Comparison of ENCODE assay signal across 14 cellular contexts in the genomic region with DNA sequence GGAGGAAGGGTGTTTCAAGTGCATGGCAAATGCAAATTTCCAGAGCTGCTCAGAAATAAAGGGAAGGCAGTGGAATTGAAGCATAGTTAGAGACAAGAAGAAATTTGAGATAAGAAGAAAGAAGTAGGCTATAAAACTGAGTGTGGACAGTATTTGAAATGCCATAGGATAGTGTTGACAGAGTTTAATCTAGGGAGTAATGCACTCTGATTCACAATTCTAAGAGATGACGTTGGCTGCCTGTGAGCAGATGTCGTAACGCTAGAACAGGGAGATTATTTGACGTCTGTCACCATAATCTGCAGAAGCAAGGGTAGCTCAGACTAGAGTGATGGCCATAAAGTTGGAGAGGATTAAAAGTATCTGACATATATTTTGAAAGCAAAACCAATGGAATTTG.
DNase-seq lines count a peak whose midpoint lies in the region; TF ChIP-seq lines count a peak whose summit lies in the region.
"Had no signal": no experiment of that assay in that cellular context is flagged by ENCODE, and none has a peak within 500 bp of the region (broad histone marks: within the 10 kb centered on the region; RNA-seq: fewer than 3 reads in every experiment).

No MANE protein-coding gene starts in this region.

- H3K27me3 Mint-ChIP-seq in endodermal cell (ENCODE audit: insufficient read depth): no peaks in the 10 kb centered on the region
- H3K27me3 Mint-ChIP-seq in T-helper 2 cell treated with Interferon-gamma antibody and Interleukin-4, amounts not matched to agents 5 μg/mL and 100 μg/mL, for 36 hours (ENCODE audit: low read depth): no peaks in the 10 kb centered on the region

- no peak overlapping the region for H3K4ac ChIP-seq in mesendoderm (ENCODE audit: low read depth, low read length)

- H3K27ac ChIP-seq in endodermal cell (ENCODE audit: low read depth, low read length) (no peak overlapping the region), mesendoderm (ENCODE audit: low read depth, low read length) (no peak overlapping the region)
- H3K27ac ChIP-seq: GM23248 had no signal

- no peak overlapping the region for H4K5ac ChIP-seq in mesendoderm (ENCODE audit: low read length)

- H3K79me2 ChIP-seq in mesendoderm (ENCODE audit: control insufficient read depth, insufficient read depth, low read length): no peaks in the 10 kb centered on the region

- peak overlapping the region; percentile 6 for H3K4me3 ChIP-seq in endodermal cell (ENCODE audit: low read length)
- H3K4me3 ChIP-seq in mesendoderm (ENCODE audit: low read length): no peak overlapping the region
- H3K4me3 ChIP-seq: GM23248 had no signal

- no peak overlapping the region for H3K4me2 ChIP-seq in mesendoderm (ENCODE audit: low read length)

- peaks cover 20% of the 10 kb centered on the region for H3K4me1 ChIP-seq in endodermal cell (ENCODE audit: control insufficient read depth, insufficient read depth, low read length)
- peaks cover 11% of the 10 kb centered on the region for H3K4me1 ChIP-seq in mesendoderm (ENCODE audit: control insufficient read depth, low read depth, low read length)
- H3K4me1 ChIP-seq: Caco-2 had no signal

- DNase-seq in NCI-H524 treated with DMSO at 0.1 percent for 48 hours (lab: John Stamatoyannopoulos, UW): peak; percentile 26
- DNase-seq in NCI-H82 (lab: John Stamatoyannopoulos, UW): peak; percentile 64
- no peak for DNase-seq in endodermal cell
- no peak for DNase-seq in mesendoderm
- no peak for DNase-seq in cerebellum (ENCODE audit: low spot score)
- DNase-seq in T-helper 2 cell treated with Interferon-gamma antibody and Interleukin-4, amounts not matched to agents 5 μg/mL and 100 μg/mL, for 36 hours (ENCODE audit: low spot score): no peak
- DNase-seq: C1 segment of cervical spinal cord; Caco-2; CD4-positive, alpha-beta memory T cell; DMS153; DND-41; GM23248; H7; HCEC 1CT had no signal

- H3K18ac ChIP-seq in mesendoderm (ENCODE audit: low read length): peak overlapping the region; percentile 39

- no peaks in the 10 kb centered on the region for H3K36me3 ChIP-seq in endodermal cell (ENCODE audit: control insufficient read depth, insufficient read depth, low read length)
- no peaks in the 10 kb centered on the region for H3K36me3 ChIP-seq in mesendoderm (ENCODE audit: control insufficient read depth, insufficient read depth, low read length)

- TF ChIP-seq CTCF in endodermal cell (conservative IDR thresholded peaks at IDR 0.05): no peak

- H3K9me3 ChIP-seq in endodermal cell (ENCODE audit: control insufficient read depth, low read length): peaks cover 9% of the 10 kb centered on the region
- H3K9me3 ChIP-seq: Caco-2 had no signal

- H3K36me3 Mint-ChIP-seq in endodermal cell (ENCODE audit: low read depth): no peaks in the 10 kb centered on the region
- no peaks in the 10 kb centered on the region for H3K36me3 Mint-ChIP-seq in T-helper 2 cell treated with Interferon-gamma antibody and Interleukin-4, amounts not matched to agents 5 μg/mL and 100 μg/mL, for 36 hours (ENCODE audit: low read depth)
- H3K36me3 Mint-ChIP-seq: CD4-positive, alpha-beta memory T cell had no signal

- H2BK5ac ChIP-seq in mesendoderm (ENCODE audit: low read length): no peak overlapping the region

- H3K23ac ChIP-seq in mesendoderm (ENCODE audit: low read length): no peak overlapping the region

- H3K79me1 ChIP-seq in mesendoderm (ENCODE audit: low read length): no peaks in the 10 kb centered on the region

- H4K8ac ChIP-seq in mesendoderm (ENCODE audit: low read depth, low read length): no peak overlapping the region

- H3K9me3 Mint-ChIP-seq in endodermal cell: peaks cover 4% of the 10 kb centered on the region
- no peaks in the 10 kb centered on the region for H3K9me3 Mint-ChIP-seq in T-helper 2 cell treated with Interferon-gamma antibody and Interleukin-4, amounts not matched to agents 5 μg/mL and 100 μg/mL, for 36 hours

- no peak overlapping the region for H3K9ac ChIP-seq in endodermal cell (ENCODE audit: extremely low read depth, low read length, poor library complexity, severe bottlenecking)
- H3K9ac ChIP-seq in mesendoderm (ENCODE audit: low read length): no peak overlapping the region
- H3K9ac ChIP-seq: GM23248 had no signal

- 92 to 93% methylated on average over 4 of the region's 4 CpGs for WGBS in endodermal cell (ENCODE audit: insufficient coverage in 1 of 2, insufficient read length in 1 of 2), 2 experiments
- WGBS in mesendoderm (ENCODE audit: extremely low coverage, insufficient coverage, low lambda C conversion rate): no CpG with 5 or more reads among the region's 4 CpGs

- H2BK120ac ChIP-seq in mesendoderm (ENCODE audit: low read depth, low read length): no peak overlapping the region

- H3K4me1 Mint-ChIP-seq in endodermal cell: peaks cover 53% of the 10 kb centered on the region
- H3K4me1 Mint-ChIP-seq in T-helper 2 cell treated with Interferon-gamma antibody and Interleukin-4, amounts not matched to agents 5 μg/mL and 100 μg/mL, for 36 hours (ENCODE audit: low read depth): no peaks in the 10 kb centered on the region
- H3K4me1 Mint-ChIP-seq: CD4-positive, alpha-beta memory T cell had no signal

- no peak overlapping the region for H2BK15ac ChIP-seq in mesendoderm (replicated peaks; ENCODE audit: low read depth)

- H3K56ac ChIP-seq in mesendoderm (ENCODE audit: low read length): no peak overlapping the region

- H3K4me3 Mint-ChIP-seq in endodermal cell: no peak overlapping the region
- no peak overlapping the region for H3K4me3 Mint-ChIP-seq in T-helper 2 cell treated with Interferon-gamma antibody and Interleukin-4, amounts not matched to agents 5 μg/mL and 100 μg/mL, for 36 hours
- H3K4me3 Mint-ChIP-seq: CD4-positive, alpha-beta memory T cell had no signal

- H3K27me3 ChIP-seq in endodermal cell (ENCODE audit: control insufficient read depth, insufficient read depth, low read length, poor library complexity, severe bottlenecking) (no peaks in the 10 kb centered on the region), mesendoderm (ENCODE audit: insufficient read depth, low read length, poor library complexity) (no peaks in the 10 kb centered on the region)

- no peak overlapping the region for H3K27ac Mint-ChIP-seq in endodermal cell
- H3K27ac Mint-ChIP-seq in T-helper 2 cell treated with Interferon-gamma antibody and Interleukin-4, amounts not matched to agents 5 μg/mL and 100 μg/mL, for 36 hours: no peak overlapping the region

- no peak overlapping the region for H2AK5ac ChIP-seq in mesendoderm (ENCODE audit: low read length)

Comparison
In these comparisons a context has a peak if more than half of its experiments do, and no peak if none do; other contexts are left out.
1. DNase-seq: peak in NCI-H524 treated with DMSO at 0.1 percent for 48 hours (single experiment) and NCI-H82 (single experiment); none in endodermal cell (single experiment), mesendoderm (single experiment), cerebellum (single experiment) and T-helper 2 cell treated with Interferon-gamma antibody and Interleukin-4, amounts not matched to agents 5 μg/mL and 100 μg/mL, for 36 hours (single experiment).